In genomic region chr11:88335284-88335683, GRCh38 we compare ENCODE assay signal across 10 cellular contexts. TPM values are rescaled to one million over a fixed set of nuclear protein-coding genes. Genes with fewer than 3 reads are reported as not detected.
DNase-seq lines count a peak whose midpoint lies in the region; ATAC-seq and TF ChIP-seq lines count a peak whose summit lies in the region.
"Had no signal": no experiment of that assay in that cellular context is flagged by ENCODE, and none has a peak within 500 bp of the region (broad histone marks: within the 10 kb centered on the region; RNA-seq: fewer than 3 reads in every experiment).

No MANE protein-coding gene starts in this region.

- in situ Hi-C loops in HAP-1 (cut with MboI; ENCODE audit: low sequenced_read_pairs), result no loop called here

- H3K36me3 ChIP-seq in OCI-LY7 (ENCODE audit: insufficient read depth, low read length) (peaks cover 56% of the 10 kb centered on the region), neutrophil (peaks cover 33% of the 10 kb centered on the region), HAP-1 (replicated peaks) (peaks cover 15% of the 10 kb centered on the region)

- intact Hi-C loops in OCI-LY7 (cut with micrococcal nuclease; ENCODE audit: unreplicated experiment), result loop anchor here (5.0 to 10.0 kb wide), 5 partner anchors 507 to 1298 kb away; partner anchors contain the start of gene TMEM135

- peak overlapping the region; percentile 94 to 95 for H3K27ac Mint-ChIP-seq in effector memory CD8-positive, alpha-beta T cell

- POLR2A ChIA-PET in OCI-LY7 (lab: Charles Lee), result interaction anchor here (1.1 to 4.1 kb wide), 3 partner anchors 8 to 12 kb away, joined by 3 to 25 read pairs (median 3); no protein-coding TSS in a partner anchor

- no peaks in the 10 kb centered on the region for H3K27me3 Mint-ChIP-seq in effector memory CD8-positive, alpha-beta T cell

- no peak overlapping the region for H3K27ac ChIP-seq in OCI-LY7 (ENCODE audit: low read depth, low read length, poor library complexity, severe bottlenecking)
- peak overlapping the region; percentile 73 for H3K27ac ChIP-seq in neutrophil

- peaks cover 51 to 68% of the 10 kb centered on the region in 2 donors for H3K4me1 Mint-ChIP-seq in effector memory CD8-positive, alpha-beta T cell (ENCODE audit: low read depth in 2 of 2)

- peaks cover 71% of the 10 kb centered on the region for H3K36me3 Mint-ChIP-seq in effector memory CD8-positive, alpha-beta T cell (ENCODE audit: insufficient read depth)

- H3K9me3 ChIP-seq in OCI-LY7 (ENCODE audit: low read length), result no peaks in the 10 kb centered on the region; the same call in 1 of the 2 replicates
- H3K9me3 ChIP-seq in neutrophil, result no peaks in the 10 kb centered on the region
- H3K9me3 ChIP-seq in HAP-1, result no peaks in the 10 kb centered on the region

- TF ChIP-seq CTCF in GM12875 (IDR thresholded peaks at IDR 0.05; ENCODE audit: borderline replicate concordance, insufficient read depth, low read depth, low read length) (no peak), OCI-LY7 (conservative IDR thresholded peaks at IDR 0.05; ENCODE audit: low read length) (no peak), neutrophil (IDR thresholded peaks at IDR 0.05) (no peak)

- no peak overlapping the region for H2AFZ ChIP-seq in OCI-LY7 (ENCODE audit: low read length)

- H3K4me3 ChIP-seq in GM12875 (ENCODE audit: low read depth, low read length), result peak overlapping the region; percentile 81
- peak overlapping the region; percentile 92 for H3K4me3 ChIP-seq in OCI-LY7 (ENCODE audit: low read depth, low read length, poor library complexity, severe bottlenecking)
- peak overlapping the region; percentile 83 to 85 for H3K4me3 ChIP-seq in neutrophil (ENCODE audit: low read depth in 1 of 2, low read length in 1 of 2)
- no peak overlapping the region for H3K4me3 ChIP-seq in HAP-1

- H3K9me2 ChIP-seq in OCI-LY7 (ENCODE audit: insufficient read depth, low read length), result no peaks in the 10 kb centered on the region

- CTCF ChIA-PET in OCI-LY7 (lab: Charles Lee; ENCODE audit: unreplicated experiment), result no interaction called here

- H3K79me2 ChIP-seq in OCI-LY7 (ENCODE audit: insufficient read depth, low read depth, low read length), result peaks cover 62% of the 10 kb centered on the region

- peak overlapping the region; percentile 87 for H3K4me2 ChIP-seq in OCI-LY7 (ENCODE audit: low read length)

- no peak for ATAC-seq in effector memory CD8-positive, alpha-beta T cell (replicated peaks)

- H3K27me3 ChIP-seq in neutrophil, result no peaks in the 10 kb centered on the region
- H3K27me3 ChIP-seq in HAP-1 (ENCODE audit: low read depth), result 0 out of 2 replicates have a peak, but pooled peaks cover 3% of the 10 kb centered on the region

- H3K4me1 ChIP-seq in OCI-LY7 (ENCODE audit: insufficient read depth, low read length, poor library complexity, severe bottlenecking) (peaks cover 38% of the 10 kb centered on the region), neutrophil (ENCODE audit: control insufficient read depth in 1 of 2, insufficient read depth in 1 of 2, low read depth in 1 of 2, low read length in 1 of 2) (peaks cover 42 to 47% of the 10 kb centered on the region in 2 experiments), HAP-1 (peaks cover 10% of the 10 kb centered on the region)

- H3K4me3 Mint-ChIP-seq in effector memory CD8-positive, alpha-beta T cell, result peak overlapping the region; percentile 98 to 99

- H4K20me1 ChIP-seq in OCI-LY7 (ENCODE audit: insufficient read depth, low read length), result peaks cover 5% of the 10 kb centered on the region; the same call in 1 of the 2 replicates

- no peaks in the 10 kb centered on the region for H3K9me3 Mint-ChIP-seq in effector memory CD8-positive, alpha-beta T cell

- DNase-seq in OCI-LY7 (ENCODE audit: low spot score), result no peak
- no peak for DNase-seq in effector memory CD8-positive, alpha-beta T cell
- no peak for DNase-seq in COLO829 (ENCODE audit: low spot score)
- no peak for DNase-seq in T-helper 9 cell
- no peak for DNase-seq in iPS-NIHi11 (ENCODE audit: low spot score)
- no peak for DNase-seq in HAP-1 (ENCODE audit: low spot score in 2 of 2)
- DNase-seq: NCI-H446 treated with DMSO at 0.1 percent for 48 hours; stimulated activated CD4-positive, alpha-beta T cell treated with anti-CD3 and anti-CD28 coated beads, Interleukin-4, amount 100 ng/mL, for 1 hour had no signal

- no TSS peak for BruUV-seq in OCI-LY7 (replicated peaks; lab: Mats Ljungman, UMichigan)

RNA-seq across cellular contexts. Expression of gene CTSC, which starts 2.3 kb away (rescaled TPM):
- 60.5 and 78.2 TPM in 2 replicates for total RNA-seq in OCI-LY7 (2014; rRNA removed; shearing (Covaris generic))
- 84.1 and 90.3 TPM in 2 replicates for total RNA-seq in OCI-LY7 (2022)
